In the genomic region with DNA sequence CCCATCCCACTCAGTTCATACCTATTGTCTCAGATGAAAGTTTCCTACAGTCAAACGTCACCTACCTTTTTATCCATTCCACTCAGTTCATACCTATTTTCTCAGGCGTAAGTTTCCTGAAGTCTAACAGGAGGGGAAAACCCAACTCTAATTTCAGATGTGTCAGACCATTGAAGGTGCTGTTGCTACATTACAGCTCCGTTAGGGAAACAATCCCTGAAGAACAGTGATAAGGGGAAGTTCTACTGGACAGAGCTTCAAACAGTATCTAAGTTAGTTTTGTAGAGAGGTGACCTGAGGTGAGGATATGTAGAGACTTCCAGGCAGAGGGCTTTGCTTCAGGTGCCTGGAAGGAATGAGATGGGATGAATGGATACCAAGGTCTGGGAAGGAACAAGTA, we compare ENCODE assay signal across 8 cellular contexts.
"Had no signal": no experiment of that assay in that cellular context is flagged by ENCODE, and none has a peak within 500 bp of the region (broad histone marks: within the 10 kb centered on the region; RNA-seq: fewer than 3 reads in every experiment).

No MANE protein-coding gene starts in this region.

- FAIRE-seq: HepG2, HTR-8/SVneo, K562 had no signal

- H3K4me3 ChIP-seq: K562 had no signal

- H3K27ac ChIP-seq: HL-60, KMS-11 had no signal

- DNase-seq: IMR-90, KBM-7, KG1 had no signal

- ATAC-seq: HepG2, K562 had no signal

- H3K9ac ChIP-seq: KMS-11 had no signal

- H3K4me2 ChIP-seq: KMS-11 had no signal
